In the genomic region with DNA sequence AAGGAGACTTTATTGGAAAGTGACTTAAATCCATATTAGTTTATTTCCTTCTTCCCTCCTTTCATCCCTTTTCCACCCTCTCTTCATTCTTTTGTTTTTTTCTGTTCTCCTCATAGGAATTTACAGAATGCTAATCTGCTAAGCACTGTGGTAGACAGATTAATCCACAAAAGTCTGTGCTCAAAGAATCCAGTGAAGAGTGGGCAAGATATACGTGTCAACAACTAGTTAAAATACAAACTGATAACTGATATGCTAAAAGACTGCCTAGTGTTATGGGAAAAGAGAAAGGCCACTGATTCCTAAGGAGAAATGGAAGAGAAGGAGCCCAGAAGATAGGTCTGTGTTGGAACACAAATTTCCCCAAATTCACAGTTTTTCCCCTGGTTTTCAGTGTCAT, we compare ENCODE assay signal across 13 cellular contexts.
"Had no signal": no experiment of that assay in that cellular context is flagged by ENCODE, and none has a peak within 500 bp of the region (broad histone marks: within the 10 kb centered on the region; RNA-seq: fewer than 3 reads in every experiment).

No MANE protein-coding gene starts in this region.

- H3K27ac Mint-ChIP-seq: activated T-cell treated with anti-CD3 and anti-CD28 coated beads, Interleukin-2, amount 50 U/mL, for 72 hours had no signal

- H3K36me3 ChIP-seq: left lung, right atrium auricular region, transverse colon had no signal

- H3K4me3 Mint-ChIP-seq: activated T-cell treated with anti-CD3 and anti-CD28 coated beads, Interleukin-2, amount 50 U/mL, for 72 hours had no signal

- ATAC-seq: activated T-cell treated with anti-CD3 and anti-CD28 coated beads, Interleukin-2, amount 50 U/mL, for 72 hours had no signal

- DNase-seq: activated CD4-positive, alpha-beta T cell treated with anti-CD3 and anti-CD28 coated beads, Interleukin-2, amount 50 U/mL, for 1 hour; activated gamma-delta T cell treated with Interleukin-2 at 50 U/mL for 16 hours; activated T-cell treated with anti-CD3 and anti-CD28 coated beads, Interleukin-2, amount 50 U/mL, for 72 hours; effector CD8-positive, alpha-beta T cell; left lung; small intestine; stimulated activated naive CD4-positive, alpha-beta T cell; substantia nigra; transverse colon had no signal

- H3K9me3 Mint-ChIP-seq: activated T-cell treated with anti-CD3 and anti-CD28 coated beads, Interleukin-2, amount 50 U/mL, for 72 hours had no signal

- H3K4me3 ChIP-seq: coronary artery, gastrocnemius medialis, left lung, right atrium auricular region, transverse colon had no signal

- H3K27ac ChIP-seq: coronary artery, epithelial cell of prostate, left lung, right atrium auricular region, transverse colon had no signal

- H3K9me3 ChIP-seq: gastrocnemius medialis, left lung, transverse colon had no signal
